8 cellular contexts compared by ENCODE assay signal in the genomic region with DNA sequence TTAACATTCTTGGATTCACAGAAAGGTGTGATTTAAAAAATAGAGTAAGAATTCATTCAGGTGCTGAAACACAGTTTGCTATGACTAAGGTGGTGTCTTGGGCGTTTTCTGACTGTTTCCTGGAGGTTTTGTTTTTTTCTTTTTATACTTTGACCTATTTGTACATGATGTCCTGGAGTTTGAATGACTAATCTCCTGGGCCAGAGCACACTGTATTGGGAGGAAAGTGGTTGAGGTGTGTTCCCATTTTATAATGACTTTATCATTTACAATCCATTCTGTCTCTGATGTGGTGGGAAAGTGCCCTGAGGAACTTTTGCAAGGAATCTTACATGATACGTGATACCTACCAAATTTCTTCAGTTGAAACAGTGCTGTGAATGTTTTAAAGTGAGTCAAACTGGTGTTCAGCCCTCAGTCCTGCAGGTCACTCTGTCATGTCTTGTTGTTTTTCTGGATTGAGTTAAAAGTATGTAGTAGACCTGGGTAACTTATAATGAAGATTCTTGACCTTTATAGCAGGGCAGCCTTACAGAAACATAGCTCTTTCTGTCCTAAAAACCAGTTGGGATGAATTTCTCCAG.
DNase-seq lines count a peak whose midpoint lies in the region; ATAC-seq, FAIRE-seq and TF ChIP-seq lines count a peak whose summit lies in the region.

No MANE protein-coding gene starts in this region.

- peak; percentile 90 to 96 for ATAC-seq in activated naive CD4-positive, alpha-beta T cell treated with anti-CD3 and anti-CD28 coated beads, Interleukin-2, amount 50 U/mL, for 72 hours
- ATAC-seq in GM18502 (IDR thresholded peaks at IDR 0.05; ENCODE audit: poor library complexity, unreplicated experiment), result no peak

- H3K4me3 ChIP-seq in fibroblast of villous mesenchyme (ENCODE audit: low read depth, low read length) (no peak overlapping the region), skeletal muscle cell (ENCODE audit: low read depth, low read length) (no peak overlapping the region), osteoblast (ENCODE audit: insufficient read depth, low read length) (no peak overlapping the region)

- no peaks in the 10 kb centered on the region for H3K9me3 ChIP-seq in osteoblast (ENCODE audit: low read depth, low read length)

- DNase-seq in HPDE6-E6E7 (ENCODE audit: extremely low spot score), result peak; percentile 60
- no peak for DNase-seq in activated naive CD4-positive, alpha-beta T cell treated with anti-CD3 and anti-CD28 coated beads, Interleukin-2, amount 50 U/mL, for 72 hours (ENCODE audit: low spot score in 2 of 2)
- DNase-seq in fibroblast of villous mesenchyme (ENCODE audit: low read depth), result peak; percentile 63
- peak; percentile 24 for DNase-seq in skeletal muscle cell (ENCODE audit: low read depth)
- DNase-seq in DMS 273 treated with DMSO at 0.1 percent for 48 hours (lab: John Stamatoyannopoulos, UW), result no peak
- DNase-seq in urothelium cell line (ENCODE audit: low spot score), result no peak
- DNase-seq in osteoblast (ENCODE audit: insufficient read length, low spot score, missing footprints), result no peak

- H3K4me1 ChIP-seq in osteoblast (ENCODE audit: insufficient read depth, low read length), result peaks cover 9% of the 10 kb centered on the region

- TF ChIP-seq CTCF in fibroblast of villous mesenchyme (IDR thresholded peaks at IDR 0.05; ENCODE audit: insufficient read depth, low read depth, low read length), result no peak
- TF ChIP-seq CTCF in osteoblast (IDR thresholded peaks at IDR 0.05; ENCODE audit: extremely low read depth, low read depth, low read length), result no peak

- no peak for FAIRE-seq in urothelium cell line (lab: Jason Lieb, UNC)

- H3K36me3 ChIP-seq in osteoblast (ENCODE audit: insufficient read depth, low read length), result peaks cover 8% of the 10 kb centered on the region

- H4K20me1 ChIP-seq in osteoblast (ENCODE audit: insufficient read depth, low read length), result peaks cover 14% of the 10 kb centered on the region

- no peaks in the 10 kb centered on the region for H3K27me3 ChIP-seq in osteoblast (ENCODE audit: insufficient read depth, low read length)

- no peak overlapping the region for H3K4me2 ChIP-seq in osteoblast (ENCODE audit: insufficient read depth, low read length)

- H3K79me2 ChIP-seq in osteoblast (ENCODE audit: insufficient read depth, low read length), result peaks cover 20% of the 10 kb centered on the region

- H3K36me3 Mint-ChIP-seq in activated naive CD4-positive, alpha-beta T cell treated with anti-CD3 and anti-CD28 coated beads, Interleukin-2, amount 50 U/mL, for 72 hours, result peaks cover 8 to 29% of the 10 kb centered on the region in 2 donors

- H3K27ac Mint-ChIP-seq in activated naive CD4-positive, alpha-beta T cell treated with anti-CD3 and anti-CD28 coated beads, Interleukin-2, amount 50 U/mL, for 72 hours, result peak overlapping the region; percentile 69 to 94

- no peak overlapping the region for H3K27ac ChIP-seq in osteoblast (ENCODE audit: low read depth, low read length)

- no peaks in the 10 kb centered on the region for H3K9me3 Mint-ChIP-seq in activated naive CD4-positive, alpha-beta T cell treated with anti-CD3 and anti-CD28 coated beads, Interleukin-2, amount 50 U/mL, for 72 hours

- no peak overlapping the region for H2AFZ ChIP-seq in osteoblast (ENCODE audit: low read length)

Comparison
In these comparisons a context has a peak if more than half of its experiments do, and no peak if none do; other contexts are left out.
1. DNase-seq: peak in HPDE6-E6E7 (single experiment), fibroblast of villous mesenchyme (single experiment) and skeletal muscle cell (single experiment); none in activated naive CD4-positive, alpha-beta T cell treated with anti-CD3 and anti-CD28 coated beads, Interleukin-2, amount 50 U/mL, for 72 hours (0 of 2), DMS 273 treated with DMSO at 0.1 percent for 48 hours (single experiment), urothelium cell line (single experiment) and osteoblast (single experiment).